In genomic region chrX:55451626-55451989, GRCh38 we compare ENCODE assay signal across 8 cellular contexts. TPM values are rescaled to one million over a fixed set of nuclear protein-coding genes. Genes with fewer than 3 reads are reported as not detected.
DNase-seq lines count a peak whose midpoint lies in the region; ATAC-seq and TF ChIP-seq lines count a peak whose summit lies in the region.

No MANE protein-coding gene starts in this region.

- H3K4me3 ChIP-seq in thoracic aorta, result peak overlapping the region; percentile 86

- H3K9me3 ChIP-seq in thoracic aorta, result no peaks in the 10 kb centered on the region

- no peaks in the 10 kb centered on the region for H3K27me3 Mint-ChIP-seq in activated naive CD8-positive, alpha-beta T cell treated with anti-CD3 and anti-CD28 coated beads, Interleukin-2, amount 10 ng/mL, durations not matched to agents 7 days and 5 days

- no peaks in the 10 kb centered on the region for H3K9me3 Mint-ChIP-seq in activated naive CD8-positive, alpha-beta T cell treated with anti-CD3 and anti-CD28 coated beads, Interleukin-2, amount 10 ng/mL, durations not matched to agents 7 days and 5 days

- peak; percentile 13 for ATAC-seq in GM19025 (IDR thresholded peaks at IDR 0.05; ENCODE audit: low read depth, unreplicated experiment)
- ATAC-seq in HG03045 (IDR thresholded peaks at IDR 0.05; ENCODE audit: unreplicated experiment), result peak; percentile 28
- ATAC-seq in activated naive CD8-positive, alpha-beta T cell treated with anti-CD3 and anti-CD28 coated beads, Interleukin-2, amount 10 ng/mL, durations not matched to agents 7 days and 5 days (ENCODE audit: low read depth), result peak; percentile 31
- no peak for ATAC-seq in thoracic aorta (ENCODE audit: insufficient number of reproducible peaks, low FRiP score, low read depth)

- no peaks in the 10 kb centered on the region for H3K36me3 Mint-ChIP-seq in activated naive CD8-positive, alpha-beta T cell treated with anti-CD3 and anti-CD28 coated beads, Interleukin-2, amount 10 ng/mL, durations not matched to agents 7 days and 5 days

- H3K4me3 Mint-ChIP-seq in activated naive CD8-positive, alpha-beta T cell treated with anti-CD3 and anti-CD28 coated beads, Interleukin-2, amount 10 ng/mL, durations not matched to agents 7 days and 5 days, result peak overlapping the region; percentile 95

- peak overlapping the region; percentile 87 for H3K27ac Mint-ChIP-seq in activated naive CD8-positive, alpha-beta T cell treated with anti-CD3 and anti-CD28 coated beads, Interleukin-2, amount 10 ng/mL, durations not matched to agents 7 days and 5 days

- no peak for DNase-seq in activated naive CD8-positive, alpha-beta T cell treated with anti-CD3 and anti-CD28 coated beads, Interleukin-2, amount 10 ng/mL, durations not matched to agents 7 days and 5 days
- DNase-seq in thoracic aorta (ENCODE audit: low spot score), result no peak
- DNase-seq in activated effector memory CD4-positive, alpha-beta T cell treated with Interleukin-2 at 50 U/mL for 16 hours, result no peak
- DNase-seq in H4 (ENCODE audit: low spot score), result no peak
- no peak for DNase-seq in NK-92 (lab: John Stamatoyannopoulos, UW; ENCODE audit: unreplicated experiment)

- no peaks in the 10 kb centered on the region for H3K4me1 ChIP-seq in thoracic aorta (ENCODE audit: control insufficient read depth in 1 of 2, low read depth in 2 of 2)

- H3K4me1 Mint-ChIP-seq in activated naive CD8-positive, alpha-beta T cell treated with anti-CD3 and anti-CD28 coated beads, Interleukin-2, amount 10 ng/mL, durations not matched to agents 7 days and 5 days, result peaks cover 7% of the 10 kb centered on the region

- POLR2A ChIA-PET in activated naive CD8-positive, alpha-beta T cell treated with anti-CD3 and anti-CD28 coated beads, Interleukin-2, amount 10 ng/mL, durations not matched to agents 7 days and 5 days (lab: Charles Lee), result interaction anchor here (1.1 to 2.6 kb wide), 4 partner anchors 37 to 457 kb away, joined by 4 to 18 read pairs (median 7); partner anchors contain the start of genes RRAGB and USP51

- peak overlapping the region; percentile 71 for H3K27ac ChIP-seq in layer of hippocampus (ENCODE audit: low read depth, low read length)
- peak overlapping the region; percentile 83 to 86 for H3K27ac ChIP-seq in thoracic aorta

- H3K36me3 ChIP-seq in thoracic aorta, result no peaks in the 10 kb centered on the region

- TF ChIP-seq CTCF in thoracic aorta (IDR thresholded peaks at IDR 0.05), result no peak

- H3K27me3 ChIP-seq in layer of hippocampus (ENCODE audit: control insufficient read depth, insufficient read depth, low read length), result no peaks in the 10 kb centered on the region
- no peaks in the 10 kb centered on the region for H3K27me3 ChIP-seq in thoracic aorta (replicated peaks; ENCODE audit: insufficient read depth)

RNA-seq across cellular contexts. Expression of gene MAGEH1, which starts 0.3 kb away (rescaled TPM):
- 10 to 100 TPM; 16.0 to 17.9 TPM for total RNA-seq in activated naive CD8-positive, alpha-beta T cell treated with anti-CD3 and anti-CD28 coated beads, Interleukin-2, amount 10 ng/mL, durations not matched to agents 7 days and 5 days
- 10 to 100 TPM; 36.3 to 66.5 TPM for total RNA-seq in thoracic aorta
- 44.3 and 44.5 TPM in 2 replicates for total RNA-seq in H4 (2014; rRNA removed; shearing (Covaris generic))

RNA-seq across cellular contexts. Expression of gene USP51, which starts 38.0 kb away (rescaled TPM):
- 1 to 10 TPM; 1.6 to 2.0 TPM for total RNA-seq in activated naive CD8-positive, alpha-beta T cell treated with anti-CD3 and anti-CD28 coated beads, Interleukin-2, amount 10 ng/mL, durations not matched to agents 7 days and 5 days
- 1 to 10 TPM; 2.6 to 7.0 TPM for total RNA-seq in thoracic aorta
- 0.78 and 0.91 TPM in 2 replicates for total RNA-seq in H4 (2014; rRNA removed; shearing (Covaris generic))
